ENCODE assay signal across 8 cellular contexts in genomic region chr1:63615809-63616420, GRCh38. TPM values are rescaled to one million over a fixed set of nuclear protein-coding genes. Genes with fewer than 3 reads are reported as not detected.
A peak's percentile ranks its signal among the peaks of the same experiment; 100 is the strongest.
DNase-seq lines count a peak whose midpoint lies in the region; ATAC-seq and TF ChIP-seq lines count a peak whose summit lies in the region.

No MANE protein-coding gene starts in this region.

- H4K20me1 ChIP-seq in DOHH2 (ENCODE audit: control insufficient read depth, insufficient read depth, low read depth, low read length) = no peaks in the 10 kb centered on the region

- no peaks in the 10 kb centered on the region for H3K36me3 ChIP-seq in DOHH2 (ENCODE audit: control insufficient read depth, low read length)

- peaks cover 9% of the 10 kb centered on the region for H3K4me1 ChIP-seq in DOHH2 (ENCODE audit: control insufficient read depth, low read length)

- H3K27ac ChIP-seq in DOHH2 (ENCODE audit: low read depth, low read length) = no peak overlapping the region

- DNase-seq in H4 (ENCODE audit: low spot score) (peak; percentile 62), NCI-H146 treated with DMSO at 0.1 percent for 48 hours (lab: John Stamatoyannopoulos, UW; ENCODE audit: unreplicated experiment) (peak; percentile 19), T1000 (lab: John Stamatoyannopoulos, UW) (peak; percentile 25), astrocyte of the hippocampus (ENCODE audit: low read depth, low spot score) (peak; percentile 88), hippocampal formation (lab: John Stamatoyannopoulos, UW) (peak; percentile 34 to 62)
- DNase-seq in stimulated activated CD4-positive, alpha-beta T cell treated with anti-CD3 and anti-CD28 coated beads, Interleukin-12 subunit alpha, Interleukin-12 subunit beta, amount 100 ng/mL, for 24 hours (ENCODE audit: low read depth in 2 of 2) = peak; percentile 14 to 28

- H3K79me2 ChIP-seq in DOHH2 (ENCODE audit: control insufficient read depth, low read length) = peaks cover 6% of the 10 kb centered on the region

- no peaks in the 10 kb centered on the region for H3K9me2 ChIP-seq in DOHH2 (replicated peaks; ENCODE audit: control insufficient read depth, low read length)

- no peak overlapping the region for H3K4me2 ChIP-seq in DOHH2 (ENCODE audit: low read length)

- no peaks in the 10 kb centered on the region for H3K27me3 ChIP-seq in DOHH2 (ENCODE audit: control insufficient read depth, low read length)

- ATAC-seq in GM21717 (IDR thresholded peaks at IDR 0.05; ENCODE audit: unreplicated experiment) = no peak

- no peak overlapping the region for H3K4me3 ChIP-seq in DOHH2 (ENCODE audit: low read length)

- no peaks in the 10 kb centered on the region for H3K9me3 ChIP-seq in DOHH2 (ENCODE audit: control insufficient read depth, insufficient read depth, low read length)

- peak; percentile 67 for TF ChIP-seq CTCF in DOHH2 (IDR thresholded peaks at IDR 0.05; ENCODE audit: low read depth, low read length, poor library complexity, severe bottlenecking)

- no peaks in the 10 kb centered on the region for H3F3A ChIP-seq in DOHH2 (ENCODE audit: control insufficient read depth, insufficient read depth)

RNA-seq across cellular contexts. Expression of gene PGM1, which starts 22.7 kb away (rescaled TPM):
- 84.0 and 93.6 TPM in 2 replicates for total RNA-seq in H4 (2014; rRNA removed; shearing (Covaris generic))

Comparison
In these comparisons a context has a peak if more than half of its experiments do, and no peak if none do; other contexts are left out.
1. DNase-seq: peak in every context shown above with its lines; median percentile 88 in astrocyte of the hippocampus; 62 in H4; 48 in hippocampal formation; 25 in T1000; 21 in stimulated activated CD4-positive, alpha-beta T cell treated with anti-CD3 and anti-CD28 coated beads, Interleukin-12 subunit alpha, Interleukin-12 subunit beta, amount 100 ng/mL, for 24 hours; 19 in NCI-H146 treated with DMSO at 0.1 percent for 48 hours.